7 cellular contexts compared by ENCODE assay signal in the genomic region with DNA sequence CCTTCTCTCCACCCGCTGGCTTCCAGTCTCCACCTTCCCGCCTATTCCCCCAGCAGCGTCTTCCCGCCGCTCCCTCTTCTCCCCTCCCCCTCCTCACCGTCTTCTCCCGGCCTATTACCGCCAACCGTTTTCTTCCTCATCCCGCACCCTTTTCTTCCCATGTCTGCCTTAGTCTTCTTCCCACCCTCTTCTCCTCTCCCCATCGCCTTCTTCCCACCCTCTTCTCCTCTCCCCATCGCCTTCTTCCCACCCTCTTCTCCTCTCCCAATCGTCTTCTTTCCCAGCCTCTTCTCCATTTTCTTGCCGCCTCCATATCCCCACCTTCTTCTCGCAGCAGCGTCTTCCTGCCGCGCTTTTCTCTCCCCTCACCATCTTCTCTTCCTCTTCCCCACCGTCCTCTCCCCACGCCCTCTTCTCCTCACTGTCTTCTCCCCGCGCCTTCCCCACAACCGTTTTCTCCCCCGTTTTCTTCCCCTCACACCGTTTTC. TPM values are rescaled to one million over a fixed set of nuclear protein-coding genes. Genes with fewer than 3 reads are reported as not detected.
A peak's percentile ranks its signal among the peaks of the same experiment; 100 is the strongest.
DNase-seq lines count a peak whose midpoint lies in the region; ATAC-seq, FAIRE-seq and TF ChIP-seq lines count a peak whose summit lies in the region.
"Not testable (repeated sequence)": the region's sequence is repeated elsewhere in the genome, so short reads cannot be mapped to it uniquely, and the experiment has no call there.

No MANE protein-coding gene starts in this region.

- CTCF ChIA-PET in activated B cell treated with CpG ODN at 0.5 μM for 24 hours (lab: Charles Lee), result not testable (repeated sequence)

- ATAC-seq in activated B cell treated with CpG ODN at 0.5 μM for 24 hours (ENCODE audit: low read depth), result peak; percentile 55

- H3K4me3 Mint-ChIP-seq in activated B cell treated with CpG ODN at 0.5 μM for 24 hours (peak overlapping the region; percentile 93), astrocyte (ENCODE audit: unreplicated experiment) (peak overlapping the region; percentile 98), mesothelial cell of epicardium (peak overlapping the region; percentile 88)

- not testable (repeated sequence) for H3K9me3 ChIP-seq in astrocyte (ENCODE audit: insufficient read depth, low read depth, low read length)

- H3K27me3 ChIP-seq in astrocyte (ENCODE audit: insufficient read depth, low read length), result not testable (repeated sequence)

- not testable (repeated sequence) for H3K36me3 ChIP-seq in astrocyte (ENCODE audit: insufficient read depth, low read length)

- H2AFZ ChIP-seq in astrocyte (ENCODE audit: low read depth, low read length), result peak overlapping the region; percentile 86

- FAIRE-seq in astrocyte (lab: Jason Lieb, UNC), result not testable (repeated sequence)

- H4K20me1 ChIP-seq in astrocyte (ENCODE audit: insufficient read depth, low read length), result not testable (repeated sequence)

- H3K4me1 ChIP-seq in astrocyte (ENCODE audit: insufficient read depth, low read length), result not testable (repeated sequence)

- POLR2A ChIA-PET in activated B cell treated with CpG ODN at 0.5 μM for 24 hours (lab: Charles Lee), result not testable (repeated sequence)

- peaks cover 16% of the 10 kb centered on the region for H3K4me1 Mint-ChIP-seq in activated B cell treated with CpG ODN at 0.5 μM for 24 hours
- H3K4me1 Mint-ChIP-seq in astrocyte (ENCODE audit: low read depth, unreplicated experiment), result not testable (repeated sequence)
- peaks cover 21% of the 10 kb centered on the region for H3K4me1 Mint-ChIP-seq in mesothelial cell of epicardium

- peak overlapping the region; percentile 97 for H3K4me2 ChIP-seq in astrocyte (ENCODE audit: low read length)

- H3K9ac ChIP-seq in astrocyte (ENCODE audit: low read length), result peak overlapping the region; percentile 89

- intact Hi-C loops in activated B cell treated with CpG ODN at 0.5 μM for 24 hours (cut with micrococcal nuclease), result not testable (repeated sequence)

- not testable (repeated sequence) for H3K9me3 Mint-ChIP-seq in activated B cell treated with CpG ODN at 0.5 μM for 24 hours; astrocyte (ENCODE audit: unreplicated experiment); mesothelial cell of epicardium

- H3K27me3 Mint-ChIP-seq in activated B cell treated with CpG ODN at 0.5 μM for 24 hours; astrocyte (ENCODE audit: low read depth, unreplicated experiment); mesothelial cell of epicardium (ENCODE audit: low read depth): not testable (repeated sequence)

- TF ChIP-seq CTCF in GM12875 (IDR thresholded peaks at IDR 0.05; ENCODE audit: borderline replicate concordance, insufficient read depth, low read depth, low read length); NB4 (IDR thresholded peaks at IDR 0.05; ENCODE audit: low read depth, low read length); activated B cell treated with CpG ODN at 0.5 μM for 24 hours (IDR thresholded peaks at IDR 0.05); astrocyte (IDR thresholded peaks at IDR 0.05; ENCODE audit: insufficient read depth, low read depth, low read length); fibroblast of the aortic adventitia (IDR thresholded peaks at IDR 0.05; ENCODE audit: insufficient read depth, low read length); mesothelial cell of epicardium (IDR thresholded peaks at IDR 0.05; ENCODE audit: unreplicated experiment): not testable (repeated sequence)

- H3K36me3 Mint-ChIP-seq in activated B cell treated with CpG ODN at 0.5 μM for 24 hours (ENCODE audit: low read depth); astrocyte (ENCODE audit: low read depth, unreplicated experiment); mesothelial cell of epicardium: not testable (repeated sequence)

- H3K27ac Mint-ChIP-seq in activated B cell treated with CpG ODN at 0.5 μM for 24 hours, result peak overlapping the region; percentile 89
- H3K27ac Mint-ChIP-seq in astrocyte (ENCODE audit: unreplicated experiment), result peak overlapping the region; percentile 87
- H3K27ac Mint-ChIP-seq in mesothelial cell of epicardium, result peak overlapping the region; percentile 96

- H3K79me2 ChIP-seq in astrocyte (ENCODE audit: insufficient read depth, low read length), result not testable (repeated sequence)

- not testable (repeated sequence) for TF ChIP-seq POLR2A in NB4 (IDR thresholded peaks at IDR 0.05; ENCODE audit: extremely low read depth, insufficient read length)

- DNase-seq in NB4 (ENCODE audit: low read depth) (peak; percentile 55), activated B cell treated with CpG ODN at 0.5 μM for 24 hours (peak; percentile 31), astrocyte (ENCODE audit: low read depth) (peak; percentile 52), fibroblast of the aortic adventitia (ENCODE audit: low read depth) (peak; percentile 28), mesothelial cell of epicardium (ENCODE audit: low spot score in 2 of 2, unreplicated experiment in 2 of 2) (peak in 1 of 2 experiments; percentile 64), smooth muscle cell of the brain vasculature (ENCODE audit: low read depth, low spot score) (peak; percentile 18)

- peak overlapping the region; percentile 66 for H3K27ac ChIP-seq in astrocyte (ENCODE audit: low read depth, low read length)

- H3K4me3 ChIP-seq in GM12875 (ENCODE audit: low read depth, low read length), result peak overlapping the region; percentile 58
- peak overlapping the region; percentile 70 for H3K4me3 ChIP-seq in NB4 (ENCODE audit: low read depth, low read length)
- peak overlapping the region; percentile 62 for H3K4me3 ChIP-seq in astrocyte (ENCODE audit: insufficient read depth, low read depth, low read length)
- peak overlapping the region; percentile 51 for H3K4me3 ChIP-seq in fibroblast of the aortic adventitia (ENCODE audit: low read depth, low read length)

RNA-seq across cellular contexts. Expression of gene EVPLL, which starts 33.8 kb away (rescaled TPM):
- total RNA-seq in activated B cell treated with CpG ODN at 0.5 μM for 24 hours, result not detected in 2 replicates
- not detected in 2 replicates for total RNA-seq in astrocyte
- not detected in 2 replicates for total RNA-seq in fibroblast of the aortic adventitia (ENCODE audit: low replicate concordance)
- not detected in 3 replicates for total RNA-seq in mesothelial cell of epicardium

RNA-seq across cellular contexts. Expression of gene SHMT1, which starts 48.1 kb away (rescaled TPM):
- total RNA-seq in activated B cell treated with CpG ODN at 0.5 μM for 24 hours, result 17.9 and 18.4 TPM in 2 replicates
- total RNA-seq in astrocyte, result 5.1 and 6.4 TPM in 2 replicates
- total RNA-seq in fibroblast of the aortic adventitia (ENCODE audit: low replicate concordance), result 7.0 and 20.3 TPM in 2 replicates
- 19.2 to 22.4 TPM (median 20.5 TPM) in 3 replicates for total RNA-seq in mesothelial cell of epicardium
